15 cellular contexts compared by ENCODE assay signal in genomic region chr10:91953600-91954140, GRCh38.
"Had no signal": no experiment of that assay in that cellular context is flagged by ENCODE, and none has a peak within 500 bp of the region (broad histone marks: within the 10 kb centered on the region; RNA-seq: fewer than 3 reads in every experiment).

No MANE protein-coding gene starts in this region.

- H3K4me1 ChIP-seq: lower lobe of right lung, thyroid gland had no signal

- ATAC-seq: activated CD8-positive, alpha-beta memory T cell treated with anti-CD3 and anti-CD28 coated beads, Interleukin-2, amount 10 ng/mL, durations not matched to agents 7 days and 5 days; activated T-cell treated with anti-CD3 and anti-CD28 coated beads, Interleukin-2, amount 50 U/mL, for 4 hours; lower lobe of right lung had no signal

- H3K27me3 ChIP-seq: neutrophil, thyroid gland had no signal

- H3K9me3 ChIP-seq: lower lobe of right lung, neutrophil, thyroid gland had no signal

- H3K27ac ChIP-seq: lower lobe of right lung, neutrophil, thyroid gland had no signal

- H3K27ac Mint-ChIP-seq: activated CD8-positive, alpha-beta memory T cell treated with anti-CD3 and anti-CD28 coated beads, Interleukin-2, amount 10 ng/mL, durations not matched to agents 7 days and 5 days; activated naive CD8-positive, alpha-beta T cell treated with anti-CD3 and anti-CD28 coated beads, Interleukin-2, amount 10 ng/mL, durations not matched to agents 7 days and 5 days; T-helper 2 cell treated with Interferon-gamma antibody and Interleukin-4, amounts not matched to agents 5 μg/mL and 100 μg/mL, for 36 hours had no signal

- H3K9me3 Mint-ChIP-seq: activated naive CD8-positive, alpha-beta T cell treated with anti-CD3 and anti-CD28 coated beads, Interleukin-2, amount 10 ng/mL, durations not matched to agents 7 days and 5 days; activated T-cell treated with anti-CD3 and anti-CD28 coated beads, Interleukin-2, amount 50 U/mL, for 4 hours; T-helper 2 cell treated with Interferon-gamma antibody and Interleukin-4, amounts not matched to agents 5 μg/mL and 100 μg/mL, for 36 hours had no signal

- H3K4me3 ChIP-seq: lower lobe of right lung, thyroid gland had no signal

- H3K4me3 Mint-ChIP-seq: activated CD8-positive, alpha-beta memory T cell treated with anti-CD3 and anti-CD28 coated beads, Interleukin-2, amount 10 ng/mL, durations not matched to agents 7 days and 5 days; activated naive CD8-positive, alpha-beta T cell treated with anti-CD3 and anti-CD28 coated beads, Interleukin-2, amount 10 ng/mL, durations not matched to agents 7 days and 5 days; activated T-cell treated with anti-CD3 and anti-CD28 coated beads, Interleukin-2, amount 50 U/mL, for 4 hours; T-helper 2 cell treated with Interferon-gamma antibody and Interleukin-4, amounts not matched to agents 5 μg/mL and 100 μg/mL, for 36 hours had no signal

- H3K27me3 Mint-ChIP-seq: activated CD8-positive, alpha-beta memory T cell treated with anti-CD3 and anti-CD28 coated beads, Interleukin-2, amount 10 ng/mL, durations not matched to agents 7 days and 5 days; activated naive CD8-positive, alpha-beta T cell treated with anti-CD3 and anti-CD28 coated beads, Interleukin-2, amount 10 ng/mL, durations not matched to agents 7 days and 5 days had no signal

- DNase-seq: activated CD4-positive, alpha-beta T cell treated with anti-CD3 and anti-CD28 coated beads for 1 hour; activated CD4-positive, alpha-beta T cell treated with anti-CD3 and anti-CD28 coated beads, Interleukin-2, amount 50 U/mL, for 48 hours; activated CD8-positive, alpha-beta memory T cell treated with anti-CD3 and anti-CD28 coated beads, Interleukin-2, amount 10 ng/mL, durations not matched to agents 7 days and 5 days; activated naive CD8-positive, alpha-beta T cell treated with anti-CD3 and anti-CD28 coated beads, Interleukin-2, amount 10 ng/mL, durations not matched to agents 7 days and 5 days; activated T-cell treated with anti-CD3 and anti-CD28 coated beads, Interleukin-2, amount 50 U/mL, for 4 hours; central memory CD4-positive, alpha-beta T cell; cortex of kidney; effector memory CD4-positive, alpha-beta T cell; glutamatergic neuron; lower lobe of right lung; midbrain; small intestine; thyroid gland had no signal
